In the genomic region with DNA sequence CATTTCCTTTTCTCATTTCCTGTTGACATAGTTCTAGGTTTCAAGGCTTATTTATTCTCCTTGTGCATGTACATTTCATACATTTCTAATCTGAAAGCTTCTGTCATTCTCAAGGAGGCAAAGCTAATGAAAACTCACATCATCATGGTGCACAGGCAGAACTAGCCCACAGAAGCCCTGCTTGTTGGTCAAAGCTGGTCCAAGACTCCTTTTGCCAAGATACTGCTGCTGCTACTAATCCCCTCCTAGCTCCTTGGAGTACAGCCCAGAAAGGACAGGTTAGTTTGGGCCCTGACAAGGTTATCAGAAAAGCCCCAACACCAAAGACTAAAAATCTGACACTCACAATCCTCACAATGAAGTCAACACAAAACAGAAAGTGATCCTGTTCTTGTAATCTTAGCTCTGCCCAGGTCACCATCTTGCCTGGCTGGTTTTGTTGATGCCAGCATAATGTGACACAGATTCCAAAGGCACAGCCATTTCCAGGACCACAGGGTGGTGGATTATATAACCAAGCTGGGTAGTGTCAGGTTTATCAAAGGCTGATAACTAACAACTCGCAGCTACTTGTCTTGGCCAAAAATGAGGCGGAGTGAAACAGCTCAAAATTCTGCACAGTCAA, we compare ENCODE assay signal across 19 cellular contexts.
"Had no signal": no experiment of that assay in that cellular context is flagged by ENCODE, and none has a peak within 500 bp of the region (broad histone marks: within the 10 kb centered on the region; RNA-seq: fewer than 3 reads in every experiment).

No MANE protein-coding gene starts in this region.

- H3K4me2 ChIP-seq: hepatocyte had no signal

- H3K36me3 ChIP-seq: pancreas, right lobe of liver, thyroid gland, upper lobe of right lung had no signal

- H3K79me2 ChIP-seq: hepatocyte had no signal

- H3K27me3 ChIP-seq: hepatocyte, pancreas, right lobe of liver, thyroid gland, upper lobe of right lung had no signal

- H3K9me3 ChIP-seq: pancreas, right lobe of liver, thyroid gland, upper lobe of right lung had no signal

- H3K4me3 ChIP-seq: hepatocyte, pancreas, right lobe of liver, thyroid gland, upper lobe of right lung had no signal

- ATAC-seq: activated naive CD4-positive, alpha-beta T cell treated with anti-CD3 and anti-CD28 coated beads, Interleukin-2, amount 50 U/mL, for 72 hours; activated T-helper 17 cell treated with anti-CD3 and anti-CD28 coated beads, Interleukin-2, amount 50 U/mL, for 72 hours; pancreas; right lobe of liver; stimulated activated naive B cell treated with anti-CD40 and anti-IgM and Interleukin-4, amounts not matched to agents 10 μg/mL and 1 μg/mL and 100 μg/mL, for 72 hours; upper lobe of right lung; WTC11 had no signal

- H3K27ac ChIP-seq: hepatocyte, pancreas, right lobe of liver, thyroid gland, upper lobe of right lung had no signal

- DNase-seq: activated T-cell treated with anti-CD3 and anti-CD28 coated beads, Interleukin-2, amount 50 U/mL, for 24 hours; aorta; effector memory CD4-positive, alpha-beta T cell; foreskin melanocyte; glutamatergic neuron; immature natural killer cell; kidney glomerular epithelial cell; pancreas; right lobe of liver; small intestine; stimulated activated CD4-positive, alpha-beta T cell treated with anti-CD3 and anti-CD28 coated beads, Interleukin-2, amount 100 ng/mL, for 24 hours; stimulated activated naive B cell treated with anti-CD40 and anti-IgM and Interleukin-4, amounts not matched to agents 10 μg/mL and 1 μg/mL and 100 μg/mL, for 72 hours; T1000; thyroid gland; upper lobe of right lung had no signal

- H3K4me1 ChIP-seq: pancreas, right lobe of liver, thyroid gland, upper lobe of right lung had no signal

- H2AFZ ChIP-seq: hepatocyte had no signal
